ENCODE assay signal across 8 cellular contexts in genomic region chr3:192130534-192131132, GRCh38.
DNase-seq lines count a peak whose midpoint lies in the region; ATAC-seq, FAIRE-seq and TF ChIP-seq lines count a peak whose summit lies in the region.
"Had no signal": no experiment of that assay in that cellular context is flagged by ENCODE, and none has a peak within 500 bp of the region (broad histone marks: within the 10 kb centered on the region; RNA-seq: fewer than 3 reads in every experiment).

No MANE protein-coding gene starts in this region.

- peak; percentile 61 for DNase-seq in Daoy (ENCODE audit: low read depth)
- DNase-seq in NCI-H446 (lab: John Stamatoyannopoulos, UW) = peak; percentile 62 to 76
- DNase-seq in MCF 10A (ENCODE audit: unreplicated experiment) = peak; percentile 70
- DNase-seq in kidney = no peak
- no peak for DNase-seq in upper lobe of right lung

- H3K36me3 ChIP-seq in kidney (ENCODE audit: control insufficient read depth in 1 of 2, insufficient read depth in 2 of 2, low read length in 2 of 2) (no peaks in the 10 kb centered on the region), upper lobe of right lung (no peaks in the 10 kb centered on the region)

- intact Hi-C loops in MCF 10A (cut with micrococcal nuclease) (loop anchor here (1.0 kb wide), 2 partner anchors 293 to 314 kb away; no protein-coding TSS in a partner anchor), kidney (cut with DNase I) (no loop called here), upper lobe of right lung (cut with DNase I) (no loop called here)

- TF ChIP-seq CTCF in MCF 10A (IDR thresholded peaks at IDR 0.05; ENCODE audit: unreplicated experiment) (peak; percentile 70), kidney (IDR thresholded peaks at IDR 0.05; ENCODE audit: borderline replicate concordance, extremely low read depth, insufficient read depth) (peak; percentile 76), upper lobe of right lung (IDR thresholded peaks at IDR 0.05) (peak; percentile 71)

- H3K27me3 Mint-ChIP-seq in MCF 10A (ENCODE audit: insufficient read depth, unreplicated experiment) = no peaks in the 10 kb centered on the region
- H3K27me3 Mint-ChIP-seq: stimulated activated naive CD8-positive, alpha-beta T cell treated with anti-CD3 and anti-CD28 coated beads, Interleukin-15, Interleukin-2, amounts not matched to agents 100 ng/mL and 50 ng/mL, for 24 hours had no signal

- H3K36me3 Mint-ChIP-seq in MCF 10A (ENCODE audit: insufficient read depth, unreplicated experiment) = no peaks in the 10 kb centered on the region

- no TSS peak for BruUV-seq in MCF 10A (replicated peaks; lab: Mats Ljungman, UMichigan)

- no peaks in the 10 kb centered on the region for H3K4me1 ChIP-seq in kidney (ENCODE audit: control insufficient read depth in 1 of 2, insufficient read depth in 1 of 2, low read depth in 1 of 2, low read length in 2 of 2)
- no peaks in the 10 kb centered on the region for H3K4me1 ChIP-seq in upper lobe of right lung

- no peak overlapping the region for H3K4me3 Mint-ChIP-seq in MCF 10A (ENCODE audit: unreplicated experiment)
- H3K4me3 Mint-ChIP-seq: stimulated activated naive CD8-positive, alpha-beta T cell treated with anti-CD3 and anti-CD28 coated beads, Interleukin-15, Interleukin-2, amounts not matched to agents 100 ng/mL and 50 ng/mL, for 24 hours had no signal

- CTCF ChIA-PET in MCF 10A (lab: Yijun Ruan, JAX) = interaction anchor here (0.6 to 4.6 kb wide), 24 partner anchors 9 to 1095 kb away, joined by 3 to 26 read pairs (median 4); no protein-coding TSS in a partner anchor

- H3K27ac ChIP-seq in kidney (ENCODE audit: low read depth in 2 of 2, low read length in 2 of 2) (no peak overlapping the region), upper lobe of right lung (no peak overlapping the region)

- H3K4me1 Mint-ChIP-seq in MCF 10A (ENCODE audit: insufficient read depth, unreplicated experiment) = no peaks in the 10 kb centered on the region

- ATAC-seq in GM19035 (IDR thresholded peaks at IDR 0.05; ENCODE audit: unreplicated experiment) (peak; percentile 86), HG03103 (IDR thresholded peaks at IDR 0.05; ENCODE audit: low read depth, unreplicated experiment) (peak; percentile 87), upper lobe of right lung (peak; percentile 86)

- POLR2A ChIA-PET in MCF 10A (lab: Yijun Ruan, JAX) = interaction anchor here (0.7 to 0.8 kb wide), 2 partner anchors 57 to 645 kb away, joined by 3 to 4 read pairs; no protein-coding TSS in a partner anchor

- H3K4me3 ChIP-seq in kidney (ENCODE audit: low read length in 2 of 2) = no peak overlapping the region
- H3K4me3 ChIP-seq in upper lobe of right lung = no peak overlapping the region

- FAIRE-seq in kidney (lab: Jason Lieb, UNC) = no peak

- H3K27ac Mint-ChIP-seq in MCF 10A (ENCODE audit: low read depth, unreplicated experiment) = no peak overlapping the region
- H3K27ac Mint-ChIP-seq: stimulated activated naive CD8-positive, alpha-beta T cell treated with anti-CD3 and anti-CD28 coated beads, Interleukin-15, Interleukin-2, amounts not matched to agents 100 ng/mL and 50 ng/mL, for 24 hours had no signal

- no peak overlapping the region for H3K9ac ChIP-seq in kidney (ENCODE audit: low read length in 2 of 2)

- H3K27me3 ChIP-seq in upper lobe of right lung = no peaks in the 10 kb centered on the region

- H3K9me3 ChIP-seq in kidney (ENCODE audit: control insufficient read depth in 1 of 2, low read length in 2 of 2) (no peaks in the 10 kb centered on the region), upper lobe of right lung (no peaks in the 10 kb centered on the region)

- H3K9me3 Mint-ChIP-seq in MCF 10A (ENCODE audit: unreplicated experiment) = no peaks in the 10 kb centered on the region

Comparison
In these comparisons a context has a peak if more than half of its experiments do, and no peak if none do; other contexts are left out.
1. DNase-seq: peak in Daoy (single experiment), NCI-H446 (2 of 2) and MCF 10A (single experiment); none in kidney (single experiment) and upper lobe of right lung (single experiment).
2. Peak in every context shown above with its lines, with median percentiles within 50 percentile points of each other: ATAC-seq and CTCF ChIP-seq.